ENCODE assay signal across 34 cellular contexts in the genomic region with DNA sequence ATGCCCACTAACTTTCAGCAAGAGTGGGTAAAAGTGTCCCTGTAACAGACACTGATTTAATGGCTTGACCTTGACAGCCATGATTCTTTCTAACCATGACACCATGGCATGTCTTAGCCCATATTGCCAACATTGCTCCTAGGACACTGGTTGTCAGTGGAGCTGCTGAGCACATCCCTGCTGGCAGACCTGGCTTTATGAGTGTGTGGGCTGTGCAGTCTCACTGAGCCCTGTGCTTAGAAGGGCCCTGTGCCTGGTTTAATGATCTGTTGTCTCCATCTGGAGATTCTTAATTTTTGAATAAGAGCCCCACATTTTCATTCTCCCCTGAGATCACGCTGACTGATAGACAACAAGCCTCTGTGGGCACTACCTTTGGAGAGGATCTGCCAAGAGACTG.
"Had no signal": no experiment of that assay in that cellular context is flagged by ENCODE, and none has a peak within 500 bp of the region (broad histone marks: within the 10 kb centered on the region; RNA-seq: fewer than 3 reads in every experiment).

No MANE protein-coding gene starts in this region.

- H3K9me3 Mint-ChIP-seq: activated naive CD4-positive, alpha-beta T cell treated with anti-CD3 and anti-CD28 coated beads, Interleukin-2, amount 50 U/mL, for 24 hours; activated T-helper 2 cell treated with anti-CD3 and anti-CD28 coated beads, Interferon-gamma antibody, Interleukin-2, Interleukin-4, amounts not matched to agents 10 μg/mL and 5 μg/mL and 100 μg/mL, durations not matched to agents 14 hours and 24 hours and 36 hours; dendritic cell treated with granulocyte-macrophage colony-stimulating factor and Interleukin-4, amounts not matched to agents 40 ng/mL and 50 ng/mL, for 4 days; T-helper 2 cell treated with Interferon-gamma antibody and Interleukin-4, amounts not matched to agents 5 μg/mL and 100 μg/mL, for 36 hours had no signal

- H3K4me1 Mint-ChIP-seq: activated B cell treated with CpG ODN at 0.5 μM for 24 hours; activated CD8-positive, alpha-beta memory T cell treated with anti-CD3 and anti-CD28 coated beads, Interleukin-2, amount 10 ng/mL, durations not matched to agents 7 days and 5 days; activated naive CD4-positive, alpha-beta T cell treated with anti-CD3 and anti-CD28 coated beads, Interleukin-2, amount 50 U/mL, for 24 hours; activated naive CD8-positive, alpha-beta T cell treated with anti-CD3 and anti-CD28 coated beads for 36 hours; activated naive CD8-positive, alpha-beta T cell treated with anti-CD3 and anti-CD28 coated beads, Interleukin-2, amount 50 U/mL, for 24 hours; brain; T-helper 17 cell had no signal

- H3K36me3 Mint-ChIP-seq: activated CD4-positive, alpha-beta memory T cell treated with anti-CD3 and anti-CD28 coated beads for 36 hours; activated CD8-positive, alpha-beta memory T cell treated with anti-CD3 and anti-CD28 coated beads, Interleukin-2, amount 10 ng/mL, durations not matched to agents 7 days and 5 days; activated naive CD4-positive, alpha-beta T cell treated with anti-CD3 and anti-CD28 coated beads, Interleukin-2, amount 50 U/mL, for 24 hours; activated naive CD8-positive, alpha-beta T cell treated with anti-CD3 and anti-CD28 coated beads for 36 hours; brain had no signal

- DNase-seq: activated B cell treated with CpG ODN at 0.5 μM for 24 hours; activated CD4-positive, alpha-beta memory T cell treated with anti-CD3 and anti-CD28 coated beads for 36 hours; activated CD4-positive, alpha-beta T cell treated with anti-CD3 and anti-CD28 coated beads for 48 hours; activated CD4-positive, alpha-beta T cell treated with anti-CD3 and anti-CD28 coated beads, Interleukin-2, amount 50 U/mL, for 1 hour; activated CD8-positive, alpha-beta memory T cell treated with anti-CD3 and anti-CD28 coated beads, Interleukin-2, amount 10 ng/mL, durations not matched to agents 7 days and 5 days; activated CD8-positive, alpha-beta memory T cell treated with anti-CD3 and anti-CD28 coated beads, Interleukin-2, amount 50 U/mL, for 4 hours; activated CD8-positive, alpha-beta T cell treated with anti-CD3 and anti-CD28 coated beads, Interleukin-2, amount 10 ng/mL, durations not matched to agents 7 days and 5 days; activated effector memory CD4-positive, alpha-beta T cell treated with anti-CD3 and anti-CD28 coated beads, Interleukin-2, amount 50 U/mL, for 16 hours; activated naive CD4-positive, alpha-beta T cell treated with anti-CD3 and anti-CD28 coated beads for 36 hours; activated naive CD8-positive, alpha-beta T cell treated with anti-CD3 and anti-CD28 coated beads for 36 hours; activated naive CD8-positive, alpha-beta T cell treated with anti-CD3 and anti-CD28 coated beads, Interleukin-2, amount 50 U/mL, for 24 hours; activated T-cell treated with anti-CD3 and anti-CD28 coated beads, Interleukin-2, amount 50 U/mL, for 1 hour; activated T-cell treated with anti-CD3 and anti-CD28 coated beads, Interleukin-2, amount 50 U/mL, for 48 hours; adrenal gland; amygdala; central memory CD4-positive, alpha-beta T cell; cerebellar nuclear complex; effector CD4-positive, alpha-beta T cell; effector memory CD8-positive, alpha-beta T cell; erythroblast; foreskin keratinocyte; gastrocnemius medialis; glutamatergic neuron; heart left ventricle; T-helper 1 cell; T-helper 17 cell; T1000; WERI-Rb-1 had no signal

- H3K27me3 Mint-ChIP-seq: activated B cell treated with CpG ODN at 0.5 μM for 24 hours; activated CD4-positive, alpha-beta memory T cell treated with anti-CD3 and anti-CD28 coated beads for 36 hours; activated CD8-positive, alpha-beta memory T cell treated with anti-CD3 and anti-CD28 coated beads, Interleukin-2, amount 10 ng/mL, durations not matched to agents 7 days and 5 days; activated naive CD8-positive, alpha-beta T cell treated with anti-CD3 and anti-CD28 coated beads for 36 hours; activated naive CD8-positive, alpha-beta T cell treated with anti-CD3 and anti-CD28 coated beads, Interleukin-2, amount 50 U/mL, for 24 hours; dendritic cell treated with granulocyte-macrophage colony-stimulating factor and Interleukin-4, amounts not matched to agents 40 ng/mL and 50 ng/mL, for 4 days; effector memory CD8-positive, alpha-beta T cell; T-helper 17 cell had no signal

- H3K4me3 Mint-ChIP-seq: activated B cell treated with CpG ODN at 0.5 μM for 24 hours; activated CD4-positive, alpha-beta memory T cell treated with anti-CD3 and anti-CD28 coated beads for 36 hours; activated CD8-positive, alpha-beta memory T cell treated with anti-CD3 and anti-CD28 coated beads, Interleukin-2, amount 10 ng/mL, durations not matched to agents 7 days and 5 days; activated CD8-positive, alpha-beta T cell treated with anti-CD3 and anti-CD28 coated beads, Interleukin-2, amount 10 ng/mL, durations not matched to agents 7 days and 5 days; activated naive CD4-positive, alpha-beta T cell treated with anti-CD3 and anti-CD28 coated beads for 36 hours; activated naive CD4-positive, alpha-beta T cell treated with anti-CD3 and anti-CD28 coated beads, Interleukin-2, amount 50 U/mL, for 24 hours; activated naive CD8-positive, alpha-beta T cell treated with anti-CD3 and anti-CD28 coated beads for 36 hours; activated naive CD8-positive, alpha-beta T cell treated with anti-CD3 and anti-CD28 coated beads, Interleukin-2, amount 50 U/mL, for 24 hours; activated T-helper 1 cell treated with anti-CD3 and anti-CD28 coated beads, Interleukin-12 subunit alpha, Interleukin-12 subunit beta, Interleukin-2, Interleukin-4 antibody, amounts not matched to agents 30 ng/mL and 10 ng/mL and 1 ng/mL, durations not matched to agents 14 hours and 24 hours and 36 hours; brain; dendritic cell treated with granulocyte-macrophage colony-stimulating factor and Interleukin-4, amounts not matched to agents 40 ng/mL and 50 ng/mL, for 4 days; effector memory CD8-positive, alpha-beta T cell; T-helper 17 cell; T-helper 2 cell treated with Interferon-gamma antibody and Interleukin-4, amounts not matched to agents 5 μg/mL and 100 μg/mL, for 36 hours had no signal

- H3K27ac Mint-ChIP-seq: activated B cell treated with CpG ODN at 0.5 μM for 24 hours; activated CD4-positive, alpha-beta memory T cell treated with anti-CD3 and anti-CD28 coated beads for 36 hours; activated CD8-positive, alpha-beta memory T cell treated with anti-CD3 and anti-CD28 coated beads, Interleukin-2, amount 10 ng/mL, durations not matched to agents 7 days and 5 days; activated CD8-positive, alpha-beta T cell treated with anti-CD3 and anti-CD28 coated beads, Interleukin-2, amount 10 ng/mL, durations not matched to agents 7 days and 5 days; activated naive CD4-positive, alpha-beta T cell treated with anti-CD3 and anti-CD28 coated beads for 36 hours; activated naive CD4-positive, alpha-beta T cell treated with anti-CD3 and anti-CD28 coated beads, Interleukin-2, amount 50 U/mL, for 24 hours; activated naive CD8-positive, alpha-beta T cell treated with anti-CD3 and anti-CD28 coated beads for 36 hours; activated naive CD8-positive, alpha-beta T cell treated with anti-CD3 and anti-CD28 coated beads, Interleukin-2, amount 50 U/mL, for 24 hours; activated T-helper 1 cell treated with anti-CD3 and anti-CD28 coated beads, Interleukin-12 subunit alpha, Interleukin-12 subunit beta, Interleukin-2, Interleukin-4 antibody, amounts not matched to agents 30 ng/mL and 10 ng/mL and 1 ng/mL, durations not matched to agents 14 hours and 24 hours and 36 hours; activated T-helper 2 cell treated with anti-CD3 and anti-CD28 coated beads, Interferon-gamma antibody, Interleukin-2, Interleukin-4, amounts not matched to agents 10 μg/mL and 5 μg/mL and 100 μg/mL, durations not matched to agents 14 hours and 24 hours and 36 hours; dendritic cell treated with granulocyte-macrophage colony-stimulating factor and Interleukin-4, amounts not matched to agents 40 ng/mL and 50 ng/mL, for 4 days; effector memory CD8-positive, alpha-beta T cell; T-helper 17 cell; T-helper 2 cell treated with Interferon-gamma antibody and Interleukin-4, amounts not matched to agents 5 μg/mL and 100 μg/mL, for 36 hours had no signal
